1 cellular context compared by ENCODE assay signal in the genomic region with DNA sequence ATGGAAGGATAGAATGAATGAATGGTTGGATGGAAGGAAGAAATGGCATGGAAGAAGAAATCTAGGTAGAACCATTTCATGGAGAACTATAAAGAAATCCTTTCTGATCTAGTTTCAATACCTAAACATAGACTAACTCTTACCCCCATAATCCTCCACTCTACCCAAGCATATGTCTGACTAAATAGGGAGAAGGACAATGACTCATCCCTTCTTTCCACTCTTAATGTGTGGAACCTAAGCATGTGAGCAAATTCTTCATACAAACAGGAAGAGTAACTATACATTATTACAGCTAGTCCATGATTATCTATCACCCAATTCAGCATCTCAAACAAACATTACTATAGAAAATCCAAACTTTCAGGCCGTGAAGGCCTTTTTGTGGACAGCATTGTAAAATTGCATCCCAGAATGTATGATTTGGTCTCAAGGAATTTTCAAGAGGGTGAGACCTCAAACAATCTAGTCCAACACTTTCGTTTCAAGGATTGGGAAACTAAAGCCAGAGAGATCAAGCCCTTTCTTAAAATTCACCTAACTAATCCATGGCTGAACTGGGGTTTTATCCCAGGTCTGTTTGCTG.
TF ChIP-seq lines count a peak whose summit lies in the region.

No MANE protein-coding gene starts in this region.

TF ChIP-seq in A549, 52 proteins besides CTCF, POLR2A, EP300 and RAD21:
- TF ChIP-seq FOSL2 (IDR thresholded peaks at IDR 0.05) (no peak), FOSL2 (CRISPR knock-in tag; IDR thresholded peaks at IDR 0.05) (0 out of 2 replicates have a peak, but pooled peaks have one; percentile 6), ESRRA (IDR thresholded peaks at IDR 0.05; ENCODE audit: borderline replicate concordance, low read length) (no peak), FOXS1 (CRISPR knock-in tag; IDR thresholded peaks at IDR 0.05) (no peak), E2F6 (IDR thresholded peaks at IDR 0.05; ENCODE audit: borderline replicate concordance, low read depth) (no peak)
